Comparison of ENCODE assay signal across 1 cellular context in genomic region chr7:137674551-137675409, GRCh38.
TF ChIP-seq lines count a peak whose summit lies in the region.

No MANE protein-coding gene starts in this region.

TF ChIP-seq in GM23338, 12 proteins besides CTCF, POLR2A, EP300 and RAD21:
- TF ChIP-seq ZNF462 (CRISPR knock-in tag; IDR thresholded peaks at IDR 0.05) (no peak), JUNB (IDR thresholded peaks at IDR 0.05; ENCODE audit: unreplicated experiment) (no peak), ZNF331 (CRISPR knock-in tag; IDR thresholded peaks at IDR 0.05; ENCODE audit: low read depth) (no peak), POLR2AphosphoS5 (IDR thresholded peaks at IDR 0.05; ENCODE audit: low read depth) (no peak), ZNF114 (CRISPR knock-in tag; IDR thresholded peaks at IDR 0.05) (no peak), STAT1 (IDR thresholded peaks at IDR 0.05; ENCODE audit: unreplicated experiment) (no peak), NANOG (IDR thresholded peaks at IDR 0.05; ENCODE audit: borderline replicate concordance) (no peak), REST (IDR thresholded peaks at IDR 0.05; ENCODE audit: unreplicated experiment) (no peak), EZH2phosphoT487 (IDR thresholded peaks at IDR 0.05; ENCODE audit: unreplicated experiment) (no peak), EZH2 (IDR thresholded peaks at IDR 0.05; ENCODE audit: low read depth, unreplicated experiment) (no peak), ETS1 (IDR thresholded peaks at IDR 0.05) (no peak), CREB1 (CRISPR knock-in tag; IDR thresholded peaks at IDR 0.05; ENCODE audit: low read depth) (no peak)
